Comparison of ENCODE assay signal across 8 cellular contexts in the genomic region with DNA sequence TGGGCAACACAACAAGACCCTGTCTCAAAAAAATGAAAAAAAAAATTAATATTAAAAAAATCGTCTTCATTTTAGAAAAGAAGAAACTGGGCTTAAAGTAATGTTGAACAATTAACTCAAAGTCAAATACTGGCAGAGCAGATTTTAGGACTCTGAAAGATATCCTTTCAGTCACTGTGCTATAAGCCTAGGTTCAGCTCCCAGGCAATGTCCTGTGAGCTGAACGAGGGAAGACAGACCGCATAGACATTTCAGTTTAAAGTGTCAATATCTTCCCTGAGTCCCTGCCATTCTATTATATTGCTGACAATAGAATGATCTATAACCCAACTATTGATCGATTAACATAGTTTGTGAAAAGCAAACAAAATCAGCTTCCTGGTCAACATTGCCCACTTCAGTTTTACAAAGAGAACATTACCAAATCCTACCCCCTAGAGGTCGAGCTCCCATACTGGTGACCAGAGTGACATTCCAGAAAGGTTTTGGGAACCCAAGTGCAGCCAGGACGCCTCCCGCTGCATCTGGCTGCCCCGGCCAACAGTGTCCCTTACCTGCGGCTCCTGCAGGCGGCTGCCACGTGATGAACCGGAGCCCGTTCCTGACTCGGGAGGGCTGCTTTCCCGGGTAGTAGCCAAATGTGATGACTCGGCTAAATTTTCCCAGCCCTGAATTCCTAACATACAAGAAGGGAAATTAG. TPM values are rescaled to one million over a fixed set of nuclear protein-coding genes. Genes with fewer than 3 reads are reported as not detected.
DNase-seq lines count a peak whose midpoint lies in the region; ATAC-seq and TF ChIP-seq lines count a peak whose summit lies in the region.

No MANE protein-coding gene starts in this region.

- no peak for ATAC-seq in thoracic aorta (ENCODE audit: insufficient number of reproducible peaks, low FRiP score, low read depth)
- ATAC-seq in GM21737 (IDR thresholded peaks at IDR 0.05; ENCODE audit: unreplicated experiment), result no peak
- ATAC-seq in GM19328 (IDR thresholded peaks at IDR 0.05; ENCODE audit: unreplicated experiment), result no peak

- H3K36me3 ChIP-seq in breast epithelium (no peaks in the 10 kb centered on the region), thoracic aorta (no peaks in the 10 kb centered on the region)

- H3K27me3 ChIP-seq in breast epithelium (no peaks in the 10 kb centered on the region), layer of hippocampus (ENCODE audit: control insufficient read depth, insufficient read depth, low read length) (no peaks in the 10 kb centered on the region), thoracic aorta (replicated peaks; ENCODE audit: insufficient read depth) (no peaks in the 10 kb centered on the region)

- no peaks in the 10 kb centered on the region for H3K9me3 ChIP-seq in breast epithelium
- no peaks in the 10 kb centered on the region for H3K9me3 ChIP-seq in thoracic aorta

- TF ChIP-seq CTCF in breast epithelium (IDR thresholded peaks at IDR 0.05), result no peak
- no peak for TF ChIP-seq CTCF in thoracic aorta (IDR thresholded peaks at IDR 0.05)

- H3K4me3 ChIP-seq in breast epithelium (peak overlapping the region; percentile 30 to 54 (median 38)), thoracic aorta (peak overlapping the region; percentile 69)

- in situ Hi-C loops in Caki2 (cut with HindIII; ENCODE audit: low pct_unique_long_range_greater_than_20kb, low sequenced_read_pairs), result no loop called here

- DNase-seq in Caki2 (ENCODE audit: low read depth) (peak; percentile 17), LoVo (ENCODE audit: low spot score) (peak; percentile 47), breast epithelium (ENCODE audit: low spot score in 2 of 2) (no peak), thoracic aorta (ENCODE audit: low spot score) (no peak), activated T-cell treated with anti-CD3 and anti-CD28 coated beads for 4 hours (no peak)

- no peak for TF ChIP-seq POLR2A in breast epithelium (IDR thresholded peaks at IDR 0.05)

- intact Hi-C loops in breast epithelium (cut with DNase I; ENCODE audit: low total_unique reads), result no loop called here

- peaks cover 0 to 13% of the 10 kb centered on the region in 2 donors for H3K4me1 ChIP-seq in breast epithelium
- H3K4me1 ChIP-seq in thoracic aorta (ENCODE audit: control insufficient read depth in 1 of 2, low read depth in 2 of 2), result peaks cover 0 to 8% of the 10 kb centered on the region in 2 donors

- H3K27ac ChIP-seq in breast epithelium (peak overlapping the region in 1 of 2 donors; percentile 13), layer of hippocampus (ENCODE audit: low read depth, low read length) (peak overlapping the region; percentile 70), thoracic aorta (no peak overlapping the region)

RNA-seq across cellular contexts. Expression of a gene that starts 0.6 kb away (rescaled TPM):
- total RNA-seq in Caki2 (2014; rRNA removed; shearing (Covaris generic); ENCODE audit: low replicate concordance), result not detected in 2 replicates
- 1 to 10 TPM in 1 of 3 donors, under 1 TPM in 2; 0.59 to 3.0 (median 0.66) TPM for total RNA-seq in breast epithelium
- total RNA-seq in thoracic aorta, result 1 to 10 TPM; 1.1 to 6.3 TPM

RNA-seq across cellular contexts. Expression of a gene that starts 59.7 kb away (rescaled TPM):
- total RNA-seq in Caki2 (2014; rRNA removed; shearing (Covaris generic); ENCODE audit: low replicate concordance), result 26.6 and 27.8 TPM in 2 replicates
- total RNA-seq in breast epithelium, result 10 to 100 TPM; 33.4 to 37.8 (median 37.3) TPM
- total RNA-seq in thoracic aorta, result 10 to 100 TPM; 42.6 to 73.6 TPM

Comparison
In these comparisons a context has a peak if more than half of its experiments do, and no peak if none do; other contexts are left out.
1. DNase-seq: peak in Caki2 (single experiment) and LoVo (single experiment); none in breast epithelium (0 of 2), thoracic aorta (single experiment) and activated T-cell treated with anti-CD3 and anti-CD28 coated beads for 4 hours (single experiment).